In the genomic region with DNA sequence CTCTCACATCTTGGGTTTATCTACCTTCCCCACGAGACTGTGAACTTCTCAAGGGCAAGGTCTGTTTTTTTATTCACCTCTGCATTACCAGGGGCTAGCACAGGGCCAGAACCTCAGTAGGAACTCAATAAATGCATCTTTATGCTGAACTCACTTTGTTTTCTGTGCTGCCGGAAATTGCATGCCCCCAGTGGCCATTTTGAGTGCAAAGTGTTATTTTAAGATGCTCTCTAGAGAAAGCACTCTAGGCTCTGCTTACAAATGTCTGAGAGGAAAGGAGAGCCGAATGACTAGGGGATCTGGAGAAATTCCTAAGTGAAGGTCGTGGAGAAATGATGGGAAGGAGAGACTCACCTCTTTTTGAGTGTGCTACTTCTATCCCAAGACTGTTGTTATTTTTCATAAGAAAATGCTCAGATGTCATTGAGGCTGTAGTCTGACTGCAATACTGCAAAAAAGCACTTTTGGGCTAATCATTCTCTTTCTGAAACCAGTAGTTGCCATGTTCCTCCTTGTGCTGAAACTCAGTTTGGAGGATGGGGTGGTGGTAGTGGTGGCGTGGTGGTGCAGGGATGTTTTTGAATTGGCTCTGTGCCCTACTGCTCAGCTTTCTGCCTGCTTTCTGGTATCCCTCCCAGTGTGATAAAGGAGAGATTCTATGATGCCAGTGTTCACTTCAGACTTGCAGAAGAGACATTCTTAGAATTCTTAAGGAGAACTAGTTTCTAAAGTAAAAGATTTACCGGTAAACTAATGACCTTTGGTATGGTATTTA, we compare ENCODE assay signal across 8 cellular contexts. TPM values are rescaled to one million over a fixed set of nuclear protein-coding genes. Genes with fewer than 3 reads are reported as not detected.
DNase-seq lines count a peak whose midpoint lies in the region; ATAC-seq lines count a peak whose summit lies in the region.

No MANE protein-coding gene starts in this region.

- intact Hi-C loops in left ventricle myocardium superior (cut with micrococcal nuclease) = no loop called here

- H3K9me3 Mint-ChIP-seq in stimulated activated naive B cell treated with anti-CD40 and anti-IgM and Interleukin-4, amounts not matched to agents 10 μg/mL and 1 μg/mL and 100 μg/mL, for 72 hours = peaks cover 0 to 5% of the 10 kb centered on the region in 2 donors

- no peaks in the 10 kb centered on the region for H3K27me3 Mint-ChIP-seq in stimulated activated naive B cell treated with anti-CD40 and anti-IgM and Interleukin-4, amounts not matched to agents 10 μg/mL and 1 μg/mL and 100 μg/mL, for 72 hours

- DNase-seq in stimulated activated CD4-positive, alpha-beta T cell treated with anti-CD3 and anti-CD28 coated beads, Interleukin-1b, Interleukin-23, amount 100 ng/mL, for 48 hours = peak; percentile 36
- DNase-seq in stimulated activated CD4-positive, alpha-beta T cell treated with anti-CD3 and anti-CD28 coated beads, Interleukin-12 subunit alpha, Interleukin-12 subunit beta, amount 100 ng/mL, for 4 hours = no peak
- DNase-seq in NCI-H226 (peak; percentile 63), left ventricle myocardium superior (no peak), T1000 (lab: John Stamatoyannopoulos, UW) (no peak)
- DNase-seq in activated T-helper 1 cell treated with anti-CD3 and anti-CD28 coated beads, Interleukin-2, amount 50 U/mL, for 16 hours (ENCODE audit: low read depth in 1 of 2, low spot score in 1 of 2) = peak; percentile 7 to 12
- DNase-seq in stimulated activated naive B cell treated with anti-CD40 and anti-IgM and Interleukin-4, amounts not matched to agents 10 μg/mL and 1 μg/mL and 100 μg/mL, for 72 hours = no peak

- H3K4me1 Mint-ChIP-seq in stimulated activated naive B cell treated with anti-CD40 and anti-IgM and Interleukin-4, amounts not matched to agents 10 μg/mL and 1 μg/mL and 100 μg/mL, for 72 hours = peaks cover 21 to 50% of the 10 kb centered on the region in 2 donors

- peaks cover 4 to 5% of the 10 kb centered on the region in 2 donors for H3K36me3 Mint-ChIP-seq in stimulated activated naive B cell treated with anti-CD40 and anti-IgM and Interleukin-4, amounts not matched to agents 10 μg/mL and 1 μg/mL and 100 μg/mL, for 72 hours

- peak overlapping the region; percentile 60 to 70 for H3K4me3 Mint-ChIP-seq in stimulated activated naive B cell treated with anti-CD40 and anti-IgM and Interleukin-4, amounts not matched to agents 10 μg/mL and 1 μg/mL and 100 μg/mL, for 72 hours

- peak overlapping the region; percentile 86 for H3K27ac Mint-ChIP-seq in stimulated activated naive B cell treated with anti-CD40 and anti-IgM and Interleukin-4, amounts not matched to agents 10 μg/mL and 1 μg/mL and 100 μg/mL, for 72 hours

- peak; percentile 76 for ATAC-seq in HG02759 (IDR thresholded peaks at IDR 0.05; ENCODE audit: unreplicated experiment)
- ATAC-seq in left ventricle myocardium superior = peak; percentile 53
- ATAC-seq in stimulated activated naive B cell treated with anti-CD40 and anti-IgM and Interleukin-4, amounts not matched to agents 10 μg/mL and 1 μg/mL and 100 μg/mL, for 72 hours (replicated peaks) = peak; percentile 71 to 73

RNA-seq across cellular contexts. Expression of gene DOCK11, which starts 41.3 kb away (rescaled TPM):
- total RNA-seq in left ventricle myocardium superior = 3.3 TPM

Comparison
In these comparisons a context has a peak if more than half of its experiments do, and no peak if none do; other contexts are left out.
1. DNase-seq: peak in stimulated activated CD4-positive, alpha-beta T cell treated with anti-CD3 and anti-CD28 coated beads, Interleukin-1b, Interleukin-23, amount 100 ng/mL, for 48 hours (single experiment), NCI-H226 (single experiment) and activated T-helper 1 cell treated with anti-CD3 and anti-CD28 coated beads, Interleukin-2, amount 50 U/mL, for 16 hours (2 of 2); none in stimulated activated CD4-positive, alpha-beta T cell treated with anti-CD3 and anti-CD28 coated beads, Interleukin-12 subunit alpha, Interleukin-12 subunit beta, amount 100 ng/mL, for 4 hours (single experiment), left ventricle myocardium superior (single experiment), stimulated activated naive B cell treated with anti-CD40 and anti-IgM and Interleukin-4, amounts not matched to agents 10 μg/mL and 1 μg/mL and 100 μg/mL, for 72 hours (single experiment) and T1000 (single experiment).
2. Peak in every context shown above with its lines, with median percentiles within 50 percentile points of each other: ATAC-seq.